13 cellular contexts compared by ENCODE assay signal in the genomic region with DNA sequence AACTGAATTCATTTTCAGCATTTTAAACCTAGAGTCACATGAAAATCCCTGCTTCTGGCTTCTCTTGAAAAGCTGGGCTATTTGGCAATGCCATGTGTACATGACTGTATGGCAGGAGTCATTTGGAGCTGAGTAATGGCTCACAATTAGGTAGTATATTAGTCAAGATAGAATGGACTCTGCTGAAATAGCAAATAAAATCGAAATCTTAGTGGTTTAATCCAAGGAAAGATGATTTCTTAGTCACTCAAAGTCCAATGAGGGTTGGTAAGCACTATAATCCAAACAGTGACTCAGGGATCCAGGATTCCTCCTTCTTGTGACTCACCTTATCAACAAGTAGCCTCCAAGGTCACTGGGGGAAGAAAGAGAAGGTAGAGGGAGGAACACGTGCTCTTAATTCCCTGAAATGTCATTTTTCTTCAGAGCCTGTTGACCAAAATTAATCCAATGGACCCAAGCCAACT. TPM values are rescaled to one million over a fixed set of nuclear protein-coding genes. Genes with fewer than 3 reads are reported as not detected.
A peak's percentile ranks its signal among the peaks of the same experiment; 100 is the strongest.
DNase-seq lines count a peak whose midpoint lies in the region; ATAC-seq and TF ChIP-seq lines count a peak whose summit lies in the region.
"Had no signal": no experiment of that assay in that cellular context is flagged by ENCODE, and none has a peak within 500 bp of the region (broad histone marks: within the 10 kb centered on the region; RNA-seq: fewer than 3 reads in every experiment).

No MANE protein-coding gene starts in this region.

- H3K36me3 Mint-ChIP-seq in MCF 10A (ENCODE audit: insufficient read depth, unreplicated experiment) = peaks cover 7% of the 10 kb centered on the region
- H3K36me3 Mint-ChIP-seq: type B pancreatic cell had no signal

- POLR2A ChIA-PET in MCF 10A (lab: Yijun Ruan, JAX) = no interaction called here

- H3K9me2 ChIP-seq in hepatocyte (replicated peaks; ENCODE audit: insufficient read depth) = no peaks in the 10 kb centered on the region

- H3K9me3 ChIP-seq in breast epithelium (no peaks in the 10 kb centered on the region), adipocyte (ENCODE audit: control insufficient read depth, low read length) (no peaks in the 10 kb centered on the region), hepatocyte (ENCODE audit: low read depth) (no peaks in the 10 kb centered on the region), vagina (no peaks in the 10 kb centered on the region)
- H3K9me3 ChIP-seq: ascending aorta, sigmoid colon had no signal

- BruUV-seq in MCF 10A (replicated peaks; lab: Mats Ljungman, UMichigan) = no TSS peak

- no peaks in the 10 kb centered on the region for H4K20me1 ChIP-seq in hepatocyte (ENCODE audit: insufficient read depth, poor library complexity, severe bottlenecking)

- peaks cover 27% of the 10 kb centered on the region for H3K27me3 Mint-ChIP-seq in MCF 10A (ENCODE audit: insufficient read depth, unreplicated experiment)

- no peak for TF ChIP-seq POLR2A in breast epithelium (IDR thresholded peaks at IDR 0.05)
- no peak for TF ChIP-seq POLR2A in vagina (IDR thresholded peaks at IDR 0.05)

- H3K9me3 Mint-ChIP-seq in MCF 10A (ENCODE audit: unreplicated experiment) = no peaks in the 10 kb centered on the region
- H3K9me3 Mint-ChIP-seq: type B pancreatic cell had no signal

- DNase-seq in MCF 10A (ENCODE audit: unreplicated experiment) (peak; percentile 69), breast epithelium (ENCODE audit: low spot score in 2 of 2) (no peak), adipocyte (ENCODE audit: low read depth) (peak; percentile 44), hepatocyte (ENCODE audit: low spot score) (peak; percentile 55), vagina (ENCODE audit: extremely low spot score in 2 of 2) (no peak), T-helper 9 cell (no peak), NCI-H146 (lab: John Stamatoyannopoulos, UW) (no peak)
- DNase-seq: NCI-H2227 treated with DMSO at 0.1 percent for 48 hours, sigmoid colon had no signal

- H3K36me3 ChIP-seq in breast epithelium (no peaks in the 10 kb centered on the region), adipocyte (ENCODE audit: control insufficient read depth, insufficient read depth, low read length, severe bottlenecking) (no peaks in the 10 kb centered on the region), hepatocyte (replicated peaks; ENCODE audit: insufficient read depth, low read depth) (no peaks in the 10 kb centered on the region), vagina (no peaks in the 10 kb centered on the region)
- H3K36me3 ChIP-seq: ascending aorta, sigmoid colon had no signal

- H3K27me3 ChIP-seq in breast epithelium (no peaks in the 10 kb centered on the region), adipocyte (replicated peaks; ENCODE audit: control insufficient read depth, insufficient read depth, low read length) (no peaks in the 10 kb centered on the region), hepatocyte (no peaks in the 10 kb centered on the region), vagina (no peaks in the 10 kb centered on the region)
- H3K27me3 ChIP-seq: ascending aorta, sigmoid colon had no signal

- CTCF ChIA-PET in MCF 10A (lab: Yijun Ruan, JAX) = no interaction called here

- TF ChIP-seq CTCF in MCF 10A (IDR thresholded peaks at IDR 0.05; ENCODE audit: unreplicated experiment) = no peak
- TF ChIP-seq CTCF in breast epithelium (IDR thresholded peaks at IDR 0.05) = no peak
- no peak for TF ChIP-seq CTCF in hepatocyte (IDR thresholded peaks at IDR 0.05; ENCODE audit: poor library complexity)
- no peak for TF ChIP-seq CTCF in vagina (IDR thresholded peaks at IDR 0.05)

- intact Hi-C loops in MCF 10A (cut with micrococcal nuclease) (loop anchor here (10.0 kb wide), 1 partner anchor 46 kb away; no protein-coding TSS in a partner anchor), breast epithelium (cut with DNase I; ENCODE audit: low total_unique reads) (no loop called here), vagina (cut with DNase I) (no loop called here)

- no peak overlapping the region for H3K4me2 ChIP-seq in hepatocyte

- H3K4me3 ChIP-seq in breast epithelium (no peak overlapping the region), adipocyte (ENCODE audit: low read length) (peak overlapping the region; percentile 83), hepatocyte (no peak overlapping the region), vagina (no peak overlapping the region)
- H3K4me3 ChIP-seq: sigmoid colon had no signal

- no peak overlapping the region for H2AFZ ChIP-seq in hepatocyte

- no peak overlapping the region for H3K4me3 Mint-ChIP-seq in MCF 10A (ENCODE audit: unreplicated experiment)

- ATAC-seq in HG03460 (IDR thresholded peaks at IDR 0.05; ENCODE audit: unreplicated experiment) = no peak

- no peaks in the 10 kb centered on the region for H3K79me2 ChIP-seq in hepatocyte

- H3K27ac Mint-ChIP-seq in MCF 10A (ENCODE audit: low read depth, unreplicated experiment) = no peak overlapping the region
- H3K27ac Mint-ChIP-seq: type B pancreatic cell had no signal

- no peaks in the 10 kb centered on the region for H3K4me1 Mint-ChIP-seq in MCF 10A (ENCODE audit: insufficient read depth, unreplicated experiment)

- no peaks in the 10 kb centered on the region for H3K4me1 ChIP-seq in breast epithelium
- H3K4me1 ChIP-seq in adipocyte (ENCODE audit: control insufficient read depth, insufficient read depth, low read length) = peaks cover 37% of the 10 kb centered on the region
- H3K4me1 ChIP-seq in hepatocyte (ENCODE audit: insufficient read depth) = no peaks in the 10 kb centered on the region
- H3K4me1 ChIP-seq in vagina = peaks cover 3% of the 10 kb centered on the region
- H3K4me1 ChIP-seq: ascending aorta, sigmoid colon had no signal

- H3K9ac ChIP-seq in adipocyte (ENCODE audit: low read length) = peak overlapping the region; percentile 92

- H3K27ac ChIP-seq in breast epithelium (no peak overlapping the region), hepatocyte (peak overlapping the region; percentile 58), vagina (peak overlapping the region; percentile 48)
- H3K27ac ChIP-seq: ascending aorta, sigmoid colon had no signal

- 56% methylated on average over 2 of the region's 2 CpGs for WGBS in hepatocyte (ENCODE audit: low lambda C conversion rate, missing lambda C conversion rate)

RNA-seq across cellular contexts. Expression of a gene that starts 13.9 kb away (rescaled TPM):
- total RNA-seq in MCF 10A (2022) (0.44 and 1.1 TPM in 2 replicates), breast epithelium (100 to 1,000 TPM; 114 to 478 (median 152) TPM), hepatocyte (111 and 113 TPM in 2 replicates), vagina (246 TPM)
- polyA plus RNA-seq in hepatocyte = 163 and 186 TPM in 2 replicates
- total RNA-seq: A673 had no signal

Comparison
In these comparisons a context has a peak if more than half of its experiments do, and no peak if none do; other contexts are left out.
1. DNase-seq: peak in MCF 10A (single experiment), adipocyte (single experiment) and hepatocyte (single experiment); none in breast epithelium (0 of 2), vagina (0 of 2), T-helper 9 cell (single experiment) and NCI-H146 (single experiment).
2. RNA of a gene that starts 13.9 kb away (total RNA-seq): 246 TPM in vagina (single experiment), 114 to 478 TPM in breast epithelium and 111 to 113 TPM in hepatocyte; 0.44 to 1.1 TPM in MCF 10A; every median in the first group is over 10 times any median in the second.
3. H3K27ac ChIP-seq: peak in hepatocyte (single experiment) and vagina (single experiment); none in breast epithelium (0 of 2).